ENCODE assay signal across 1 cellular context in the genomic region with DNA sequence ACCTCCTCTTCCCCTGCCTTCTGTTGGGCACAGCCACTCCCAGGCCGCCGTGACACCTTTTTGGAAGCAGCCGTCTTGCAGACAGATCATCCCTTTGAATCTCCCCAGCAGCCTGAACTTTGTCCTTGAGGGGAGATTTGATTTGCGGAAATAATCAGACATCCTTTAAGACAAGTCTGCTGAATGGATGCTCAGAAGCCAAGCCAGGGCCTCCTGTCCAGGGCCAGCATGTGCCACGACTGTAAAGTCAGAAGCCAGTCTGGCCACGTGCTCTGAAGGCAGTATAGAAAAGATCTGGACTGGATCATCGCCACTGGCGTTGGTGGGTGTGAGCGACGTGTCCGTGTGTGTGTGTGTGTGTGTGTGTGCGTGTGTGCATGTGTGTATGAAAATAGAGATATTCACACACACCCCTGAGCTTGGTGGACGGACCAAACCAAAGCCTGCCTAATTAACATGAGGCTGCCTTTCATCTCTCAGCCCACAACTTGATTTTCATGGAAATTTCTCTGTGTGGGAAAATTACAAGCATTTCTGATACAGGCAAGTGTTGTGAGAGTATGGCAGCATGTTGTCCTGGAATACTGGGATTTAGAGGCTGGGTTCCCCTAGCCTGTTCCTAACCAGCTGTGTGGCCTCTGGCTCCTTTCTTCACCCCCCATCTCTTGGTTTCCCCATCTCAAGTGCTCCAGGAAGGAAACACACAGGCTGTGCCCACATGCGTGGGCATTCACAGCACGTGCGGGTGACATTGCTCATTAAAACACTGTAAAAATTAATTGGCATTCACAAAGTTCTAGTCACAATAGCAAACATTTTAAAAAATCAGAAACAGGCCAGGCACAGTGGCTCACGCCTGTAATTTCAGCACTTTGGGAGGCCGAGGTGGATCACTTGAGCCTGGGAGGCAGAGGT.
TF ChIP-seq lines count a peak whose summit lies in the region.

No MANE protein-coding gene starts in this region.

TF ChIP-seq in K562, 482 proteins besides CTCF, POLR2A, EP300 and RAD21:
- TF ChIP-seq ZNF445 (CRISPR knock-in tag; IDR thresholded peaks at IDR 0.05; ENCODE audit: low read depth) (no peak), ZBTB1 (CRISPR knock-in tag; IDR thresholded peaks at IDR 0.05; ENCODE audit: borderline replicate concordance, low read depth) (no peak), ZNF184 (CRISPR knock-in tag; IDR thresholded peaks at IDR 0.05) (no peak), CREB1 (IDR thresholded peaks at IDR 0.05) (no peak), CREB1 (CRISPR knock-in tag; IDR thresholded peaks at IDR 0.05) (no peak), ZSCAN29 (IDR thresholded peaks at IDR 0.05) (no peak), CCAR2 (IDR thresholded peaks at IDR 0.05; ENCODE audit: low read depth, low read length) (no peak), KDM5B (IDR thresholded peaks at IDR 0.05; ENCODE audit: insufficient replicate concordance, low read depth, low read length) (no peak), HCFC1 (IDR thresholded peaks at IDR 0.05; ENCODE audit: low read depth, low read length) (no peak), SNRNP70 (optimal IDR thresholded peaks at IDR 0.05; ENCODE audit: low read depth, low read length) (no peak), HLTF (IDR thresholded peaks at IDR 0.05) (no peak), ZNF57 (CRISPR knock-in tag; IDR thresholded peaks at IDR 0.05) (no peak), GATA2 (CRISPR knock-in tag; IDR thresholded peaks at IDR 0.05) (no peak), LEF1 (IDR thresholded peaks at IDR 0.05) (no peak), WHSC1 (IDR thresholded peaks at IDR 0.05; ENCODE audit: low read length) (no peak)
- TF ChIP-seq, protein P1, sequence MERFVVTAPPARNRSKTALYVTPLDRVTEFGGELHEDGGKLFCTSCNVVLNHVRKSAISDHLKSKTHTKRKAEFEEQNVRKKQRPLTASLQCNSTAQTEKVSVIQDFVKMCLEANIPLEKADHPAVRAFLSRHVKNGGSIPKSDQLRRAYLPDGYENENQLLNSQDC (CRISPR knock-in tag; IDR thresholded peaks at IDR 0.05): no peak
- TF ChIP-seq, protein P2, sequence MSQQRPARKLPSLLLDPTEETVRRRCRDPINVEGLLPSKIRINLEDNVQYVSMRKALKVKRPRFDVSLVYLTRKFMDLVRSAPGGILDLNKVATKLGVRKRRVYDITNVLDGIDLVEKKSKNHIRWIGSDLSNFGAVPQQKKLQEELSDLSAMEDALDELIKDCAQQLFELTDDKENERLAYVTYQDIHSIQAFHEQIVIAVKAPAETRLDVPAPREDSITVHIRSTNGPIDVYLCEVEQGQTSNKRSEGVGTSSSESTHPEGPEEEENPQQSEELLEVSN (IDR thresholded peaks at IDR 0.05; ENCODE audit: borderline replicate concordance in 1 of 2, extremely low read depth in 1 of 2, insufficient read depth in 1 of 2, insufficient read length in 1 of 2, low read depth in 1 of 2, low read length in 1 of 2, poor library complexity in 1 of 2, severe bottlenecking in 1 of 2): no peak
- TF ChIP-seq, protein P3, sequence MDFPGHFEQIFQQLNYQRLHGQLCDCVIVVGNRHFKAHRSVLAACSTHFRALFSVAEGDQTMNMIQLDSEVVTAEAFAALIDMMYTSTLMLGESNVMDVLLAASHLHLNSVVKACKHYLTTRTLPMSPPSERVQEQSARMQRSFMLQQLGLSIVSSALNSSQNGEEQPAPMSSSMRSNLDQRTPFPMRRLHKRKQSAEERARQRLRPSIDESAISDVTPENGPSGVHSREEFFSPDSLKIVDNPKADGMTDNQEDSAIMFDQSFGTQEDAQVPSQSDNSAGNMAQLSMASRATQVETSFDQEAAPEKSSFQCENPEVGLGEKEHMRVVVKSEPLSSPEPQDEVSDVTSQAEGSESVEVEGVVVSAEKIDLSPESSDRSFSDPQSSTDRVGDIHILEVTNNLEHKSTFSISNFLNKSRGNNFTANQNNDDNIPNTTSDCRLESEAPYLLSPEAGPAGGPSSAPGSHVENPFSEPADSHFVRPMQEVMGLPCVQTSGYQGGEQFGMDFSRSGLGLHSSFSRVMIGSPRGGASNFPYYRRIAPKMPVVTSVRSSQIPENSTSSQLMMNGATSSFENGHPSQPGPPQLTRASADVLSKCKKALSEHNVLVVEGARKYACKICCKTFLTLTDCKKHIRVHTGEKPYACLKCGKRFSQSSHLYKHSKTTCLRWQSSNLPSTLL (IDR thresholded peaks at IDR 0.05): no peak
- TF ChIP-seq, protein P4, sequence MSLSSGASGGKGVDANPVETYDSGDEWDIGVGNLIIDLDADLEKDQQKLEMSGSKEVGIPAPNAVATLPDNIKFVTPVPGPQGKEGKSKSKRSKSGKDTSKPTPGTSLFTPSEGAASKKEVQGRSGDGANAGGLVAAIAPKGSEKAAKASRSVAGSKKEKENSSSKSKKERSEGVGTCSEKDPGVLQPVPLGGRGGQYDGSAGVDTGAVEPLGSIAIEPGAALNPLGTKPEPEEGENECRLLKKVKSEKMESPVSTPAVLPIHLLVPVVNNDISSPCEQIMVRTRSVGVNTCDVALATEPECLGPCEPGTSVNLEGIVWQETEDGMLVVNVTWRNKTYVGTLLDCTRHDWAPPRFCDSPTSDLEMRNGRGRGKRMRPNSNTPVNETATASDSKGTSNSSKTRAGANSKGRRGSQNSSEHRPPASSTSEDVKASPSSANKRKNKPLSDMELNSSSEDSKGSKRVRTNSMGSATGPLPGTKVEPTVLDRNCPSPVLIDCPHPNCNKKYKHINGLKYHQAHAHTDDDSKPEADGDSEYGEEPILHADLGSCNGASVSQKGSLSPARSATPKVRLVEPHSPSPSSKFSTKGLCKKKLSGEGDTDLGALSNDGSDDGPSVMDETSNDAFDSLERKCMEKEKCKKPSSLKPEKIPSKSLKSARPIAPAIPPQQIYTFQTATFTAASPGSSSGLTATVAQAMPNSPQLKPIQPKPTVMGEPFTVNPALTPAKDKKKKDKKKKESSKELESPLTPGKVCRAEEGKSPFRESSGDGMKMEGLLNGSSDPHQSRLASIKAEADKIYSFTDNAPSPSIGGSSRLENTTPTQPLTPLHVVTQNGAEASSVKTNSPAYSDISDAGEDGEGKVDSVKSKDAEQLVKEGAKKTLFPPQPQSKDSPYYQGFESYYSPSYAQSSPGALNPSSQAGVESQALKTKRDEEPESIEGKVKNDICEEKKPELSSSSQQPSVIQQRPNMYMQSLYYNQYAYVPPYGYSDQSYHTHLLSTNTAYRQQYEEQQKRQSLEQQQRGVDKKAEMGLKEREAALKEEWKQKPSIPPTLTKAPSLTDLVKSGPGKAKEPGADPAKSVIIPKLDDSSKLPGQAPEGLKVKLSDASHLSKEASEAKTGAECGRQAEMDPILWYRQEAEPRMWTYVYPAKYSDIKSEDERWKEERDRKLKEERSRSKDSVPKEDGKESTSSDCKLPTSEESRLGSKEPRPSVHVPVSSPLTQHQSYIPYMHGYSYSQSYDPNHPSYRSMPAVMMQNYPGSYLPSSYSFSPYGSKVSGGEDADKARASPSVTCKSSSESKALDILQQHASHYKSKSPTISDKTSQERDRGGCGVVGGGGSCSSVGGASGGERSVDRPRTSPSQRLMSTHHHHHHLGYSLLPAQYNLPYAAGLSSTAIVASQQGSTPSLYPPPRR (CRISPR knock-in tag; IDR thresholded peaks at IDR 0.05; ENCODE audit: borderline replicate concordance): no peak
- TF ChIP-seq, protein P5, sequence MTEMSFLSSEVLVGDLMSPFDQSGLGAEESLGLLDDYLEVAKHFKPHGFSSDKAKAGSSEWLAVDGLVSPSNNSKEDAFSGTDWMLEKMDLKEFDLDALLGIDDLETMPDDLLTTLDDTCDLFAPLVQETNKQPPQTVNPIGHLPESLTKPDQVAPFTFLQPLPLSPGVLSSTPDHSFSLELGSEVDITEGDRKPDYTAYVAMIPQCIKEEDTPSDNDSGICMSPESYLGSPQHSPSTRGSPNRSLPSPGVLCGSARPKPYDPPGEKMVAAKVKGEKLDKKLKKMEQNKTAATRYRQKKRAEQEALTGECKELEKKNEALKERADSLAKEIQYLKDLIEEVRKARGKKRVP (CRISPR knock-in tag; IDR thresholded peaks at IDR 0.05): no peak
- TF ChIP-seq, protein P6, sequence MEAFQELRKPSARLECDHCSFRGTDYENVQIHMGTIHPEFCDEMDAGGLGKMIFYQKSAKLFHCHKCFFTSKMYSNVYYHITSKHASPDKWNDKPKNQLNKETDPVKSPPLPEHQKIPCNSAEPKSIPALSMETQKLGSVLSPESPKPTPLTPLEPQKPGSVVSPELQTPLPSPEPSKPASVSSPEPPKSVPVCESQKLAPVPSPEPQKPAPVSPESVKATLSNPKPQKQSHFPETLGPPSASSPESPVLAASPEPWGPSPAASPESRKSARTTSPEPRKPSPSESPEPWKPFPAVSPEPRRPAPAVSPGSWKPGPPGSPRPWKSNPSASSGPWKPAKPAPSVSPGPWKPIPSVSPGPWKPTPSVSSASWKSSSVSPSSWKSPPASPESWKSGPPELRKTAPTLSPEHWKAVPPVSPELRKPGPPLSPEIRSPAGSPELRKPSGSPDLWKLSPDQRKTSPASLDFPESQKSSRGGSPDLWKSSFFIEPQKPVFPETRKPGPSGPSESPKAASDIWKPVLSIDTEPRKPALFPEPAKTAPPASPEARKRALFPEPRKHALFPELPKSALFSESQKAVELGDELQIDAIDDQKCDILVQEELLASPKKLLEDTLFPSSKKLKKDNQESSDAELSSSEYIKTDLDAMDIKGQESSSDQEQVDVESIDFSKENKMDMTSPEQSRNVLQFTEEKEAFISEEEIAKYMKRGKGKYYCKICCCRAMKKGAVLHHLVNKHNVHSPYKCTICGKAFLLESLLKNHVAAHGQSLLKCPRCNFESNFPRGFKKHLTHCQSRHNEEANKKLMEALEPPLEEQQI (IDR thresholded peaks at IDR 0.05): no peak
